Comparison of ENCODE assay signal across 13 cellular contexts in genomic region chr19:16366056-16366432, GRCh38. TPM values are rescaled to one million over a fixed set of nuclear protein-coding genes. Genes with fewer than 3 reads are reported as not detected.
DNase-seq lines count a peak whose midpoint lies in the region; ATAC-seq and TF ChIP-seq lines count a peak whose summit lies in the region.
"Had no signal": no experiment of that assay in that cellular context is flagged by ENCODE, and none has a peak within 500 bp of the region (broad histone marks: within the 10 kb centered on the region; RNA-seq: fewer than 3 reads in every experiment).

No MANE protein-coding gene starts in this region.

- H3K27me3 ChIP-seq in BLaER1 (peaks cover 26% of the 10 kb centered on the region), osteoblast (ENCODE audit: insufficient read depth, low read length) (no peaks in the 10 kb centered on the region), prostate gland (replicated peaks; ENCODE audit: insufficient read depth) (no peaks in the 10 kb centered on the region)

- CTCF ChIA-PET in GM10248 (lab: Yijun Ruan, JAX): interaction anchor here (0.9 to 1.4 kb wide), 4 partner anchors 16 to 24 kb away, joined by 3 to 5 read pairs (median 3); no protein-coding TSS in a partner anchor

- no peaks in the 10 kb centered on the region for H3K9me3 ChIP-seq in BLaER1
- no peaks in the 10 kb centered on the region for H3K9me3 ChIP-seq in osteoblast (ENCODE audit: low read depth, low read length)
- H3K9me3 ChIP-seq in prostate gland: no peaks in the 10 kb centered on the region

- H3K4me1 ChIP-seq in BLaER1 (peaks cover 100% of the 10 kb centered on the region), osteoblast (ENCODE audit: insufficient read depth, low read length) (no peaks in the 10 kb centered on the region), prostate gland (replicated peaks) (peaks cover 19% of the 10 kb centered on the region)

- peaks cover 2% of the 10 kb centered on the region for H3K36me3 Mint-ChIP-seq in activated T-cell treated with anti-CD3 and anti-CD28 coated beads, Interleukin-2, amount 50 U/mL, for 4 hours (ENCODE audit: insufficient read depth)
- H3K36me3 Mint-ChIP-seq: IgD-negative memory B cell had no signal

- no peak for DNase-seq in activated T-cell treated with anti-CD3 and anti-CD28 coated beads, Interleukin-2, amount 50 U/mL, for 4 hours
- peak; percentile 23 for DNase-seq in osteoblast (ENCODE audit: insufficient read length, low spot score, missing footprints)
- no peak for DNase-seq in prostate gland (ENCODE audit: low spot score)
- DNase-seq in 8988T: no peak
- no peak for DNase-seq in GM10248 (ENCODE audit: extremely low spot score)
- DNase-seq: amniotic stem cell, cortex of kidney, NCI-H146, NCI-H510A had no signal

- H3K4me2 ChIP-seq in BLaER1 (peak overlapping the region; percentile 82), osteoblast (ENCODE audit: insufficient read depth, low read length) (no peak overlapping the region)

- peaks cover 58% of the 10 kb centered on the region for H3K4me1 Mint-ChIP-seq in activated T-cell treated with anti-CD3 and anti-CD28 coated beads, Interleukin-2, amount 50 U/mL, for 4 hours (ENCODE audit: low read depth)

- peak overlapping the region; percentile 73 for H3K4me3 Mint-ChIP-seq in activated T-cell treated with anti-CD3 and anti-CD28 coated beads, Interleukin-2, amount 50 U/mL, for 4 hours

- TF ChIP-seq POLR2A in prostate gland (IDR thresholded peaks at IDR 0.05): no peak

- H3K4me3 ChIP-seq in BLaER1 (peak overlapping the region; percentile 46; the same call in 1 of the 2 replicates), osteoblast (ENCODE audit: insufficient read depth, low read length) (no peak overlapping the region), prostate gland (no peak overlapping the region)

- H3K27ac ChIP-seq in BLaER1 (peak overlapping the region; percentile 66), osteoblast (ENCODE audit: low read depth, low read length) (no peak overlapping the region), prostate gland (no peak overlapping the region)

- H3K9ac ChIP-seq in BLaER1: peak overlapping the region; percentile 58; the same call in 1 of the 2 replicates

- H3K27me3 Mint-ChIP-seq in activated T-cell treated with anti-CD3 and anti-CD28 coated beads, Interleukin-2, amount 50 U/mL, for 4 hours (ENCODE audit: low read depth): peaks cover 4% of the 10 kb centered on the region
- H3K27me3 Mint-ChIP-seq: IgD-negative memory B cell had no signal

- H3K9me3 Mint-ChIP-seq in activated T-cell treated with anti-CD3 and anti-CD28 coated beads, Interleukin-2, amount 50 U/mL, for 4 hours: no peaks in the 10 kb centered on the region
- H3K9me3 Mint-ChIP-seq: IgD-negative memory B cell had no signal

- H3K36me3 ChIP-seq in BLaER1: peaks cover 6% of the 10 kb centered on the region; the same call in 1 of the 2 replicates
- no peaks in the 10 kb centered on the region for H3K36me3 ChIP-seq in osteoblast (ENCODE audit: insufficient read depth, low read length)
- no peaks in the 10 kb centered on the region for H3K36me3 ChIP-seq in prostate gland

- 67% methylated on average over 9 of the region's 9 CpGs for WGBS in prostate gland

- TF ChIP-seq CTCF in osteoblast (IDR thresholded peaks at IDR 0.05; ENCODE audit: extremely low read depth, low read depth, low read length) (no peak), prostate gland (IDR thresholded peaks at IDR 0.05) (no peak), GM10248 (IDR thresholded peaks at IDR 0.05; ENCODE audit: control extremely low read depth, extremely low read depth, low read depth, missing control alignments) (no peak)

- no peak overlapping the region for H2AFZ ChIP-seq in osteoblast (ENCODE audit: low read length)

- ATAC-seq in GM18498 (IDR thresholded peaks at IDR 0.05; ENCODE audit: unreplicated experiment): peak; percentile 3
- no peak for ATAC-seq in activated T-cell treated with anti-CD3 and anti-CD28 coated beads, Interleukin-2, amount 50 U/mL, for 4 hours
- ATAC-seq in SK-N-SH treated with all-trans-retinoic acid at 6 μM for 48 hours: no peak

- peaks cover 3% of the 10 kb centered on the region for H3K79me2 ChIP-seq in osteoblast (ENCODE audit: insufficient read depth, low read length)

- H4K20me1 ChIP-seq in BLaER1 (peaks cover 100% of the 10 kb centered on the region), osteoblast (ENCODE audit: insufficient read depth, low read length) (peaks cover 14% of the 10 kb centered on the region)

- intact Hi-C loops in prostate gland (cut with DNase I): no loop called here

- POLR2A ChIA-PET in GM10248 (lab: Yijun Ruan, JAX): interaction anchor here (0.8 kb wide), 1 partner anchor 42 kb away, joined by 3 read pairs; no protein-coding TSS in a partner anchor

TF ChIP-seq in SK-N-SH treated with all-trans-retinoic acid at 6 μM for 48 hours, 23 proteins besides CTCF, POLR2A, EP300 and RAD21:
- TF ChIP-seq ARNTL (CRISPR knock-in tag; IDR thresholded peaks at IDR 0.05; ENCODE audit: borderline replicate concordance, low read depth) (no peak), ZC3H10 (CRISPR knock-in tag; IDR thresholded peaks at IDR 0.05) (no peak), CSRNP3 (CRISPR knock-in tag; IDR thresholded peaks at IDR 0.05) (no peak), ZNF8 (CRISPR knock-in tag; IDR thresholded peaks at IDR 0.05) (no peak), TOX (CRISPR knock-in tag; IDR thresholded peaks at IDR 0.05; ENCODE audit: borderline replicate concordance) (no peak), ZFP3 (CRISPR knock-in tag; IDR thresholded peaks at IDR 0.05) (no peak), TCF4 (CRISPR knock-in tag; IDR thresholded peaks at IDR 0.05; ENCODE audit: borderline replicate concordance) (no peak), ZNF70 (CRISPR knock-in tag; IDR thresholded peaks at IDR 0.05) (no peak), ESRRG (CRISPR knock-in tag; IDR thresholded peaks at IDR 0.05) (no peak), POU6F1 (CRISPR knock-in tag; IDR thresholded peaks at IDR 0.05; ENCODE audit: borderline replicate concordance, low read depth) (no peak), ZFP30 (CRISPR knock-in tag; IDR thresholded peaks at IDR 0.05) (no peak), PPARA (CRISPR knock-in tag; IDR thresholded peaks at IDR 0.05; ENCODE audit: borderline replicate concordance) (no peak), CSDC2 (CRISPR knock-in tag; IDR thresholded peaks at IDR 0.05) (no peak), PATZ1 (CRISPR knock-in tag; IDR thresholded peaks at IDR 0.05; ENCODE audit: borderline replicate concordance) (no peak), GLIS3 (CRISPR knock-in tag; IDR thresholded peaks at IDR 0.05) (no peak), SNAI2 (CRISPR knock-in tag; IDR thresholded peaks at IDR 0.05) (no peak), RARB (CRISPR knock-in tag; IDR thresholded peaks at IDR 0.05) (no peak), OSR1 (CRISPR knock-in tag; IDR thresholded peaks at IDR 0.05) (no peak)

RNA-seq across cellular contexts. Expression of gene KLF2, which starts 41.4 kb away (rescaled TPM):
- total RNA-seq in activated T-cell treated with anti-CD3 and anti-CD28 coated beads, Interleukin-2, amount 50 U/mL, for 4 hours: 1 to 10 TPM; 1.4 to 2.5 (median 2.4) TPM
- total RNA-seq in osteoblast (11.2 and 16.6 TPM in 2 replicates), prostate gland (10 to 100 TPM; 19.8 to 24.4 TPM)
